ENCODE assay signal across 10 cellular contexts in the genomic region with DNA sequence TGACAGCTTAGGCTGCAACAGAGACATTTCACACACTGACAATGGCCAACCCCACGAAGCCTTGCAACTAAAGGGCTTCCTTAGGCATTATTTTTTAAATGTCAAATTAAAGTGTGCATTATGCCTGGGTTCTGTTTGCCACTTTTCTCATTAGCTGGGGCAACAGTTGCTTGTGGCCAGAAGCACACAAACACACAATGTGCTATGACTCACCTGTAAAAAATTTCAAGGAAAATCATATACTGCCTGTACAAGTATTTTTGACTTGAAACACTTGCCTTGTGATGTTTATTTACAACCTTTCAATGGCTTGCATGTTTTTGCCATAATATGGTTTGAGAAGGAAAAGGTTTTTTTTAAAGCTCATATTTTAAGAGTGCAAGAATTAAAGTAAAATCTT. TPM values are rescaled to one million over a fixed set of nuclear protein-coding genes. Genes with fewer than 3 reads are reported as not detected.
A peak's percentile ranks its signal among the peaks of the same experiment; 100 is the strongest.
DNase-seq lines count a peak whose midpoint lies in the region; FAIRE-seq and TF ChIP-seq lines count a peak whose summit lies in the region.
"Had no signal": no experiment of that assay in that cellular context is flagged by ENCODE, and none has a peak within 500 bp of the region (broad histone marks: within the 10 kb centered on the region; RNA-seq: fewer than 3 reads in every experiment).

No MANE protein-coding gene starts in this region.

- H4K91ac ChIP-seq in mesenchymal stem cell (ENCODE audit: low read length) = no peak overlapping the region

- no peak overlapping the region for H3K14ac ChIP-seq in mesenchymal stem cell (ENCODE audit: low read length in 2 of 2)

- no peak overlapping the region for H4K8ac ChIP-seq in mesenchymal stem cell (ENCODE audit: low read length)

- H2BK15ac ChIP-seq in mesenchymal stem cell (ENCODE audit: low read depth, poor library complexity, severe bottlenecking) = no peak overlapping the region

- peak overlapping the region; percentile 67 for H3K27ac Mint-ChIP-seq in HFFc6
- no peak overlapping the region for H3K27ac Mint-ChIP-seq in activated CD4-positive, alpha-beta memory T cell treated with anti-CD3 and anti-CD28 coated beads, Interleukin-2, amount 10 ng/mL, durations not matched to agents 7 days and 5 days
- H3K27ac Mint-ChIP-seq in activated naive CD4-positive, alpha-beta T cell treated with anti-CD3 and anti-CD28 coated beads for 36 hours = no peak overlapping the region
- H3K27ac Mint-ChIP-seq: activated naive CD8-positive, alpha-beta T cell had no signal

- H3K4me1 ChIP-seq in mesenchymal stem cell (ENCODE audit: control insufficient read depth, insufficient read depth, low read depth, low read length) = peaks cover 21% of the 10 kb centered on the region

- H3K4me3 ChIP-seq in AG04450 (ENCODE audit: low read depth, low read length) (peak overlapping the region; percentile 81), cardiac fibroblast (replicated peaks in 1 of 2; ENCODE audit: low read depth in 2 of 2, low read length in 2 of 2) (peak overlapping the region in 1 of 2 donors; percentile 74), mesenchymal stem cell (ENCODE audit: insufficient read depth in 1 of 2, low read depth in 1 of 2, low read length in 2 of 2) (peak overlapping the region in 1 of 2 experiments; percentile 22)

- peak overlapping the region; percentile 20 for H3K4me2 ChIP-seq in mesenchymal stem cell (ENCODE audit: low read length, poor library complexity, severe bottlenecking)

- H3K23ac ChIP-seq in mesenchymal stem cell (ENCODE audit: low read length in 2 of 2) = no peak overlapping the region

- no CpG with 5 or more reads among the region's 1 CpG for WGBS in mesenchymal stem cell

- H3K9me3 ChIP-seq in AG04450 (ENCODE audit: control insufficient read depth, insufficient read depth, low read length) = no peaks in the 10 kb centered on the region; the same call in 1 of the 2 replicates
- H3K9me3 ChIP-seq in mesenchymal stem cell (ENCODE audit: control insufficient read depth, low read length) = no peaks in the 10 kb centered on the region

- H3K27me3 ChIP-seq in AG04450 (ENCODE audit: control insufficient read depth, insufficient read depth, low read length) = no peaks in the 10 kb centered on the region
- no peaks in the 10 kb centered on the region for H3K27me3 ChIP-seq in mesenchymal stem cell (ENCODE audit: control insufficient read depth in 1 of 2, insufficient read depth in 1 of 2, low read length in 2 of 2)

- no peak overlapping the region for H2BK12ac ChIP-seq in mesenchymal stem cell (ENCODE audit: low read length in 2 of 2)

- no peak for DNase-seq in AG04450 (ENCODE audit: low read depth, low spot score)
- DNase-seq in HFFc6 = peak; percentile 64
- DNase-seq in cardiac fibroblast (ENCODE audit: low read depth in 2 of 2) = peak; percentile 55 to 75
- DNase-seq in mesenchymal stem cell = peak; percentile 47
- no peak for DNase-seq in NAMALWA (ENCODE audit: low spot score)
- DNase-seq in activated CD4-positive, alpha-beta memory T cell treated with anti-CD3 and anti-CD28 coated beads, Interleukin-2, amount 10 ng/mL, durations not matched to agents 7 days and 5 days = no peak
- DNase-seq in activated naive CD4-positive, alpha-beta T cell treated with anti-CD3 and anti-CD28 coated beads for 36 hours = no peak
- DNase-seq in GM12892 (ENCODE audit: insufficient read length) = no peak
- DNase-seq: NCI-H1417 treated with DMSO at 0.1 percent for 48 hours had no signal

- peaks cover 0 to 7% of the 10 kb centered on the region in 2 experiments for H3K36me3 ChIP-seq in mesenchymal stem cell (ENCODE audit: control insufficient read depth in 1 of 2, insufficient read depth in 2 of 2, low read depth in 1 of 2, low read length in 2 of 2)

- CTCF ChIA-PET in AG04450 (lab: Charles Lee) = interaction anchor here (1.4 to 1.7 kb wide), 2 partner anchors 28 to 207 kb away, joined by 3 to 5 read pairs; no protein-coding TSS in a partner anchor
- CTCF ChIA-PET in activated CD4-positive, alpha-beta memory T cell treated with anti-CD3 and anti-CD28 coated beads, Interleukin-2, amount 10 ng/mL, durations not matched to agents 7 days and 5 days (lab: Charles Lee) = no interaction called here
- CTCF ChIA-PET in activated naive CD4-positive, alpha-beta T cell treated with anti-CD3 and anti-CD28 coated beads for 36 hours (lab: Charles Lee) = interaction anchor here (0.6 kb wide), 1 partner anchor 128 kb away, joined by 5 read pairs; no protein-coding TSS in a partner anchor

- no peak overlapping the region for H2BK5ac ChIP-seq in mesenchymal stem cell (ENCODE audit: low read depth, low read length, poor library complexity, severe bottlenecking)

- H3K4ac ChIP-seq in mesenchymal stem cell (ENCODE audit: low read depth in 1 of 2, low read length in 2 of 2) = no peak overlapping the region

- peak overlapping the region; percentile 79 for H3K9ac ChIP-seq in mesenchymal stem cell (ENCODE audit: low read length)

- intact Hi-C loops in activated naive CD4-positive, alpha-beta T cell treated with anti-CD3 and anti-CD28 coated beads for 36 hours (cut with micrococcal nuclease) = no loop called here

- H2AFZ ChIP-seq in mesenchymal stem cell (ENCODE audit: low read depth, low read length) = no peak overlapping the region

- H3K9me3 Mint-ChIP-seq in HFFc6 = no peaks in the 10 kb centered on the region
- H3K9me3 Mint-ChIP-seq in activated CD4-positive, alpha-beta memory T cell treated with anti-CD3 and anti-CD28 coated beads, Interleukin-2, amount 10 ng/mL, durations not matched to agents 7 days and 5 days = no peaks in the 10 kb centered on the region
- H3K9me3 Mint-ChIP-seq in activated naive CD4-positive, alpha-beta T cell treated with anti-CD3 and anti-CD28 coated beads for 36 hours = no peaks in the 10 kb centered on the region

- peaks cover 8% of the 10 kb centered on the region for H3K27me3 Mint-ChIP-seq in HFFc6 (ENCODE audit: insufficient read depth)
- peaks cover 54% of the 10 kb centered on the region for H3K27me3 Mint-ChIP-seq in activated CD4-positive, alpha-beta memory T cell treated with anti-CD3 and anti-CD28 coated beads, Interleukin-2, amount 10 ng/mL, durations not matched to agents 7 days and 5 days
- peaks cover 54% of the 10 kb centered on the region for H3K27me3 Mint-ChIP-seq in activated naive CD4-positive, alpha-beta T cell treated with anti-CD3 and anti-CD28 coated beads for 36 hours (ENCODE audit: low read depth)

- TF ChIP-seq POLR2A in GM12892 (IDR thresholded peaks at IDR 0.05; ENCODE audit: low read depth, low read length) = no peak

- H3K79me1 ChIP-seq in mesenchymal stem cell (replicated peaks; ENCODE audit: low read length, poor library complexity, severe bottlenecking) = peaks cover 17% of the 10 kb centered on the region

- H3K36me3 Mint-ChIP-seq in HFFc6 (ENCODE audit: low read depth) = peaks cover 31% of the 10 kb centered on the region
- H3K36me3 Mint-ChIP-seq in activated CD4-positive, alpha-beta memory T cell treated with anti-CD3 and anti-CD28 coated beads, Interleukin-2, amount 10 ng/mL, durations not matched to agents 7 days and 5 days (ENCODE audit: low read depth) = no peaks in the 10 kb centered on the region
- H3K36me3 Mint-ChIP-seq in activated naive CD4-positive, alpha-beta T cell treated with anti-CD3 and anti-CD28 coated beads for 36 hours (ENCODE audit: low read depth) = no peaks in the 10 kb centered on the region
- H3K36me3 Mint-ChIP-seq: activated naive CD8-positive, alpha-beta T cell had no signal

- H3K4me3 Mint-ChIP-seq in HFFc6 = peak overlapping the region; percentile 89
- H3K4me3 Mint-ChIP-seq in activated CD4-positive, alpha-beta memory T cell treated with anti-CD3 and anti-CD28 coated beads, Interleukin-2, amount 10 ng/mL, durations not matched to agents 7 days and 5 days = no peak overlapping the region
- H3K4me3 Mint-ChIP-seq in activated naive CD4-positive, alpha-beta T cell treated with anti-CD3 and anti-CD28 coated beads for 36 hours = no peak overlapping the region

- POLR2A ChIA-PET in AG04450 (lab: Yijun Ruan, JAX) = no interaction called here
- POLR2A ChIA-PET in activated CD4-positive, alpha-beta memory T cell treated with anti-CD3 and anti-CD28 coated beads, Interleukin-2, amount 10 ng/mL, durations not matched to agents 7 days and 5 days (lab: Charles Lee) = no interaction called here

- TF ChIP-seq CTCF in AG04450 (IDR thresholded peaks at IDR 0.05; ENCODE audit: low read depth, low read length) = no peak
- TF ChIP-seq CTCF in HFFc6 (IDR thresholded peaks at IDR 0.05) = no peak
- no peak for TF ChIP-seq CTCF in cardiac fibroblast (IDR thresholded peaks at IDR 0.05; ENCODE audit: low read depth, low read length)

- no peak overlapping the region for H3K27ac ChIP-seq in AG04450 (ENCODE audit: low read depth, low read length)
- H3K27ac ChIP-seq in mesenchymal stem cell (ENCODE audit: low read length, poor library complexity, severe bottlenecking) = no peak overlapping the region

- H3K4me1 Mint-ChIP-seq in HFFc6 (ENCODE audit: low read depth) = peaks cover 58% of the 10 kb centered on the region
- H3K4me1 Mint-ChIP-seq in activated CD4-positive, alpha-beta memory T cell treated with anti-CD3 and anti-CD28 coated beads, Interleukin-2, amount 10 ng/mL, durations not matched to agents 7 days and 5 days = peaks cover 12% of the 10 kb centered on the region
- peaks cover 13% of the 10 kb centered on the region for H3K4me1 Mint-ChIP-seq in activated naive CD4-positive, alpha-beta T cell treated with anti-CD3 and anti-CD28 coated beads for 36 hours (ENCODE audit: low read depth)

- H2AK5ac ChIP-seq in mesenchymal stem cell (ENCODE audit: low read length, severe bottlenecking) = no peak overlapping the region

- no peak overlapping the region for H2BK120ac ChIP-seq in mesenchymal stem cell (ENCODE audit: low read depth, low read length)

- H3K18ac ChIP-seq in mesenchymal stem cell (ENCODE audit: low read depth in 1 of 2, low read length in 2 of 2) = no peak overlapping the region

- FAIRE-seq in GM12892 (lab: Jason Lieb, UNC) = no peak

RNA-seq across cellular contexts. Expression of gene NTN4, which starts 1.9 kb away (rescaled TPM):
- polyA plus RNA-seq in AG04450 (2011; rRNA removed) = 132 and 147 TPM in 2 replicates
- 215 and 284 TPM in 2 replicates for polyA minus RNA-seq in AG04450 (2011; rRNA and poly(A)+ RNA removed)
- total RNA-seq in HFFc6 (2021; fragmentation: NEBNext Ultra II Directional; extraction: Animal tissue kit (Norgen Biotek cat#: 25700)) = 100 to 1,000 TPM in 3 of 6 experiments, 10 to 100 TPM in 3; 51.3 to 117 (median 101) TPM
- 4.6 TPM for polyA plus RNA-seq in mesenchymal stem cell (2013, experiment 1 of 2)
- 4.7 TPM for polyA plus RNA-seq in mesenchymal stem cell (2013, experiment 2 of 2)
- under 1 TPM; 0.25 to 0.63 TPM for total RNA-seq in activated CD4-positive, alpha-beta memory T cell treated with anti-CD3 and anti-CD28 coated beads, Interleukin-2, amount 10 ng/mL, durations not matched to agents 7 days and 5 days
- not detected for total RNA-seq in activated naive CD4-positive, alpha-beta T cell treated with anti-CD3 and anti-CD28 coated beads for 36 hours
- polyA plus RNA-seq in GM12892 (2012; ENCODE audit: missing spikeins) = not detected

Comparison
In these comparisons a context has a peak if more than half of its experiments do, and no peak if none do; other contexts are left out.
1. DNase-seq: peak in HFFc6 (single experiment), cardiac fibroblast (2 of 2) and mesenchymal stem cell (single experiment); none in AG04450 (single experiment), NAMALWA (single experiment), activated CD4-positive, alpha-beta memory T cell treated with anti-CD3 and anti-CD28 coated beads, Interleukin-2, amount 10 ng/mL, durations not matched to agents 7 days and 5 days (single experiment), activated naive CD4-positive, alpha-beta T cell treated with anti-CD3 and anti-CD28 coated beads for 36 hours (single experiment) and GM12892 (single experiment).
2. RNA of gene NTN4, which starts 1.9 kb away (total RNA-seq): 51.3 to 117 TPM in HFFc6; 0.25 to 0.63 TPM in activated CD4-positive, alpha-beta memory T cell treated with anti-CD3 and anti-CD28 coated beads, Interleukin-2, amount 10 ng/mL, durations not matched to agents 7 days and 5 days and not detected in activated naive CD4-positive, alpha-beta T cell treated with anti-CD3 and anti-CD28 coated beads for 36 hours; every median in the first group is over 10 times any median in the second.